Comparison of ENCODE assay signal across 9 cellular contexts in the genomic region with DNA sequence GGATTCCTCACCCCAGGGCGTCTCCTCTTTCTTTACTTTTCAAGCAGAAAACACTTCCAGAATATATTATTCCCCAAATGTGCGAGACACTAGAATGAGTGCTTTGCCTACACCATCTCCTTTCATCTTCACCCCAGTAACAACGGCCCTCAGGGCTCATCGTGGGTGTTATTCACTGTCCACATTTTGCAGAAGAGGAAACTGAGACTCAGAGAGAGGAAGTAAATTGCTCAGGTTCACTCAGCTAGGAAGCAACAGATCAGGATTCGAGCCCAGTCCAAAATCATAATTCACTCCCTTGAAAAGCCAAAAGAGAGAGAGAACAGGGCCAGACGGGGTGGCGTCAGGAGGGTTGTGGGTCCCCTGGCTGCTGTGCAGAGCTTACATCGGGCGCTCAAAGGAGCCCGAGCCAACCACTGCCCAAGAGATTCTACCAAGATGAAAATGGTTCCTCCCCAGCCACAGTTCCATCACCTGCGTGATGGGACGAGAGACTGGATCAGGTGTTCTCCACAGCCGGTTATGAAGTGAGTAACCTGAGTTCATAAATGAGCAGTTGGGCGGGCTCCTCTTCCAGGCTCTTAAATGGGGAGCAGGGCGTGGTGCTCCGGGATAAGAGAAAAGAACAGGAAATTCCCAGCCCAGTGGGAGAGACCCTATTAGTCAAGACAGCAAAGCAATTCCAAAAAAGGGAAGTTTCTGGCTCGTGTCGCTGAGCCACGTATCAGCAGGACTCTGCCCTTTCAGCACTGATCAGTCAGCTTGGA. TPM values are rescaled to one million over a fixed set of nuclear protein-coding genes. Genes with fewer than 3 reads are reported as not detected.
DNase-seq lines count a peak whose midpoint lies in the region; ATAC-seq lines count a peak whose summit lies in the region.
"Had no signal": no experiment of that assay in that cellular context is flagged by ENCODE, and none has a peak within 500 bp of the region (broad histone marks: within the 10 kb centered on the region; RNA-seq: fewer than 3 reads in every experiment).

No MANE protein-coding gene starts in this region.

- peak; percentile 65 for ATAC-seq in naive thymus-derived CD4-positive, alpha-beta T cell
- ATAC-seq in effector memory CD8-positive, alpha-beta T cell (replicated peaks) = no peak
- no peak for ATAC-seq in HG03045 (IDR thresholded peaks at IDR 0.05; ENCODE audit: unreplicated experiment)

- H3K27ac Mint-ChIP-seq in CD8-positive, alpha-beta memory T cell = no peak overlapping the region
- H3K27ac Mint-ChIP-seq in naive thymus-derived CD4-positive, alpha-beta T cell = no peak overlapping the region
- H3K27ac Mint-ChIP-seq in effector memory CD8-positive, alpha-beta T cell = peak overlapping the region in 1 of 2 donors; percentile 82

- H3K27me3 ChIP-seq in CD8-positive, alpha-beta memory T cell (ENCODE audit: insufficient read depth, low read length, poor library complexity, severe bottlenecking) = no peaks in the 10 kb centered on the region
- no peaks in the 10 kb centered on the region for H3K27me3 ChIP-seq in naive thymus-derived CD4-positive, alpha-beta T cell (ENCODE audit: control insufficient read depth in 2 of 2, insufficient read depth in 2 of 2, low read length in 2 of 2)

- H3K9me3 ChIP-seq in CD8-positive, alpha-beta memory T cell (ENCODE audit: low read length) = no peaks in the 10 kb centered on the region
- no peaks in the 10 kb centered on the region for H3K9me3 ChIP-seq in naive thymus-derived CD4-positive, alpha-beta T cell (ENCODE audit: control insufficient read depth in 2 of 3, low read length in 3 of 3)

- no peaks in the 10 kb centered on the region for H3K36me3 ChIP-seq in CD8-positive, alpha-beta memory T cell (ENCODE audit: insufficient read depth, low read length)
- H3K36me3 ChIP-seq in naive thymus-derived CD4-positive, alpha-beta T cell (ENCODE audit: control insufficient read depth in 2 of 3, insufficient read depth in 3 of 3, low read length in 3 of 3) = no peaks in the 10 kb centered on the region

- no peak for DNase-seq in CD8-positive, alpha-beta memory T cell
- peak; percentile 79 for DNase-seq in LoVo (ENCODE audit: low spot score)
- DNase-seq in dermis blood vessel endothelial cell = peak; percentile 62
- DNase-seq in naive thymus-derived CD4-positive, alpha-beta T cell = no peak
- no peak for DNase-seq in effector memory CD8-positive, alpha-beta T cell
- DNase-seq in activated CD8-positive, alpha-beta memory T cell treated with anti-CD3 and anti-CD28 coated beads, Interleukin-2, amount 50 U/mL, for 4 hours = no peak
- DNase-seq in hepatic stellate cell (ENCODE audit: low spot score) = no peak
- DNase-seq: DMS153 had no signal

- H3K27me3 Mint-ChIP-seq in CD8-positive, alpha-beta memory T cell = peaks cover 0 to 3% of the 10 kb centered on the region in 2 donors
- peaks cover 0 to 1% (median 0%) of the 10 kb centered on the region in 5 donors for H3K27me3 Mint-ChIP-seq in naive thymus-derived CD4-positive, alpha-beta T cell
- peaks cover 5 to 14% of the 10 kb centered on the region in 2 donors for H3K27me3 Mint-ChIP-seq in effector memory CD8-positive, alpha-beta T cell

- peak overlapping the region; percentile 43 for H3K27ac ChIP-seq in CD8-positive, alpha-beta memory T cell (ENCODE audit: low read depth, low read length)
- H3K27ac ChIP-seq in naive thymus-derived CD4-positive, alpha-beta T cell (ENCODE audit: low read depth, low read length) = no peak overlapping the region

- POLR2A ChIA-PET in CD8-positive, alpha-beta memory T cell (lab: Charles Lee) = no interaction called here
- POLR2A ChIA-PET in naive thymus-derived CD4-positive, alpha-beta T cell (lab: Charles Lee) = no interaction called here

- intact Hi-C loops in naive thymus-derived CD4-positive, alpha-beta T cell (cut with micrococcal nuclease) = loop anchor here in 1 of 2 donors (5.0 to 10.0 kb wide), 2 partner anchors 213 to 455 kb away; no protein-coding TSS in a partner anchor

- H3K4me3 ChIP-seq in CD8-positive, alpha-beta memory T cell (ENCODE audit: low read length) = no peak overlapping the region
- H3K4me3 ChIP-seq in naive thymus-derived CD4-positive, alpha-beta T cell (ENCODE audit: low read length) = no peak overlapping the region

- CTCF ChIA-PET in CD8-positive, alpha-beta memory T cell (lab: Charles Lee) = no interaction called here
- CTCF ChIA-PET in naive thymus-derived CD4-positive, alpha-beta T cell (lab: Charles Lee) = no interaction called here

- no peak overlapping the region for H3K4me3 Mint-ChIP-seq in CD8-positive, alpha-beta memory T cell
- H3K4me3 Mint-ChIP-seq in naive thymus-derived CD4-positive, alpha-beta T cell = no peak overlapping the region
- no peak overlapping the region for H3K4me3 Mint-ChIP-seq in effector memory CD8-positive, alpha-beta T cell

- no peaks in the 10 kb centered on the region for H3K4me1 ChIP-seq in CD8-positive, alpha-beta memory T cell (ENCODE audit: insufficient read depth, low read length)
- no peaks in the 10 kb centered on the region for H3K4me1 ChIP-seq in naive thymus-derived CD4-positive, alpha-beta T cell (ENCODE audit: control insufficient read depth in 2 of 2, insufficient read depth in 2 of 2, low read length in 2 of 2)

- H3K9me3 Mint-ChIP-seq in CD8-positive, alpha-beta memory T cell = peaks cover 0 to 3% (median 0%) of the 10 kb centered on the region in 5 donors
- peaks cover 0 to 1% (median 0%) of the 10 kb centered on the region in 11 donors for H3K9me3 Mint-ChIP-seq in naive thymus-derived CD4-positive, alpha-beta T cell
- H3K9me3 Mint-ChIP-seq in effector memory CD8-positive, alpha-beta T cell = no peaks in the 10 kb centered on the region

- no peaks in the 10 kb centered on the region for H3K4me1 Mint-ChIP-seq in CD8-positive, alpha-beta memory T cell
- H3K4me1 Mint-ChIP-seq in naive thymus-derived CD4-positive, alpha-beta T cell = peaks cover 0 to 13% (median 5%) of the 10 kb centered on the region in 7 donors
- peaks cover 0 to 6% of the 10 kb centered on the region in 2 donors for H3K4me1 Mint-ChIP-seq in effector memory CD8-positive, alpha-beta T cell (ENCODE audit: low read depth in 2 of 2)

- H3K36me3 Mint-ChIP-seq in CD8-positive, alpha-beta memory T cell = no peaks in the 10 kb centered on the region
- H3K36me3 Mint-ChIP-seq in naive thymus-derived CD4-positive, alpha-beta T cell = no peaks in the 10 kb centered on the region
- no peaks in the 10 kb centered on the region for H3K36me3 Mint-ChIP-seq in effector memory CD8-positive, alpha-beta T cell (ENCODE audit: insufficient read depth)

RNA-seq across cellular contexts. Expression of a gene that starts 48.6 kb away (rescaled TPM):
- 10 to 100 TPM; 11.5 to 12.8 TPM for total RNA-seq in CD8-positive, alpha-beta memory T cell
- polyA plus RNA-seq in CD8-positive, alpha-beta memory T cell = 12.2 TPM
- 676 and 796 TPM in 2 replicates for total RNA-seq in dermis blood vessel endothelial cell
- total RNA-seq in naive thymus-derived CD4-positive, alpha-beta T cell = 10 to 100 TPM; 39.3 to 66.7 (median 64.9) TPM
- 10 to 100 TPM; 15.7 to 42.2 TPM for polyA plus RNA-seq in naive thymus-derived CD4-positive, alpha-beta T cell

Comparison
In these comparisons a context has a peak if more than half of its experiments do, and no peak if none do; other contexts are left out.
1. DNase-seq: peak in LoVo (single experiment) and dermis blood vessel endothelial cell (single experiment); none in CD8-positive, alpha-beta memory T cell (0 of 5), naive thymus-derived CD4-positive, alpha-beta T cell (0 of 9), effector memory CD8-positive, alpha-beta T cell (0 of 3), activated CD8-positive, alpha-beta memory T cell treated with anti-CD3 and anti-CD28 coated beads, Interleukin-2, amount 50 U/mL, for 4 hours (single experiment) and hepatic stellate cell (single experiment).
2. RNA of a gene that starts 48.6 kb away (total RNA-seq): 676 to 796 TPM in dermis blood vessel endothelial cell; 39.3 to 66.7 TPM in naive thymus-derived CD4-positive, alpha-beta T cell and 11.5 to 12.8 TPM in CD8-positive, alpha-beta memory T cell; every median in the first group is over 10 times any median in the second.